1 cellular context compared by ENCODE assay signal in genomic region chr14:23969433-23970282, GRCh38.
TF ChIP-seq lines count a peak whose summit lies in the region.

No MANE protein-coding gene starts in this region.

TF ChIP-seq in HepG2, 621 proteins besides CTCF, POLR2A, EP300 and RAD21 (continued from another document and continues in another):
- TF ChIP-seq KLF15 (CRISPR knock-in tag; IDR thresholded peaks at IDR 0.05; ENCODE audit: borderline replicate concordance) (peak; percentile 90; the same call in 1 of the 2 replicates), ZNF350 (CRISPR knock-in tag; IDR thresholded peaks at IDR 0.05; ENCODE audit: borderline replicate concordance, low read depth) (peak; percentile 68; the same call in 1 of the 2 replicates), UBTF (CRISPR knock-in tag; IDR thresholded peaks at IDR 0.05) (peak; percentile 44; the same call in 1 of the 2 replicates), ZNF280D (CRISPR knock-in tag; IDR thresholded peaks at IDR 0.05) (0 out of 2 replicates have a peak, but pooled peaks have one; percentile 34), ZNF256 (CRISPR knock-in tag; conservative IDR thresholded peaks at IDR 0.05) (peak; percentile 39; the same call in 1 of the 2 replicates), PBX3 (CRISPR knock-in tag; IDR thresholded peaks at IDR 0.05; ENCODE audit: borderline replicate concordance) (peak; percentile 75; the same call in 1 of the 2 replicates), ARHGAP35 (CRISPR knock-in tag; IDR thresholded peaks at IDR 0.05; ENCODE audit: borderline replicate concordance) (peak; percentile 98), THAP11 (CRISPR knock-in tag; IDR thresholded peaks at IDR 0.05) (peak; percentile 70), NFAT5 (CRISPR knock-in tag; IDR thresholded peaks at IDR 0.05) (0 out of 2 replicates have a peak, but pooled peaks have one; percentile 36), CBFB (CRISPR knock-in tag; IDR thresholded peaks at IDR 0.05) (peak; percentile 87; the same call in 1 of the 2 replicates), ZNF430 (CRISPR knock-in tag; IDR thresholded peaks at IDR 0.05) (0 out of 2 replicates have a peak, but pooled peaks have one; percentile 53), ZNF740 (CRISPR knock-in tag; IDR thresholded peaks at IDR 0.05) (0 out of 2 replicates have a peak, but pooled peaks have one; percentile 39), ZNF263 (CRISPR knock-in tag; IDR thresholded peaks at IDR 0.05) (peak; percentile 34; the same call in 1 of the 2 replicates), ZNF605 (CRISPR knock-in tag; IDR thresholded peaks at IDR 0.05) (peak; percentile 65; the same call in 1 of the 2 replicates), THAP7 (CRISPR knock-in tag; IDR thresholded peaks at IDR 0.05) (peak; percentile 46; the same call in 1 of the 2 replicates), KDM1A (CRISPR knock-in tag; IDR thresholded peaks at IDR 0.05) (0 out of 2 replicates have a peak, but pooled peaks have one; percentile 22), ZMAT3 (CRISPR knock-in tag; conservative IDR thresholded peaks at IDR 0.05) (0 out of 2 replicates have a peak, but pooled peaks have one; percentile 72), ATF2 (CRISPR knock-in tag; IDR thresholded peaks at IDR 0.05) (peak; percentile 63; the same call in 1 of the 2 replicates), MTA1 (CRISPR knock-in tag; IDR thresholded peaks at IDR 0.05; ENCODE audit: borderline replicate concordance) (peak; percentile 75; the same call in 1 of the 2 replicates), ZFP41 (CRISPR knock-in tag; IDR thresholded peaks at IDR 0.05; ENCODE audit: borderline replicate concordance) (peak; percentile 70; the same call in 1 of the 2 replicates), ZZZ3 (CRISPR knock-in tag; IDR thresholded peaks at IDR 0.05; ENCODE audit: borderline replicate concordance) (peak; percentile 78; the same call in 1 of the 2 replicates), KAT7 (CRISPR knock-in tag; IDR thresholded peaks at IDR 0.05; ENCODE audit: borderline replicate concordance) (peak; percentile 84; the same call in 1 of the 2 replicates), ZBTB33 (CRISPR knock-in tag; IDR thresholded peaks at IDR 0.05) (peak; percentile 95)
